In the genomic region with DNA sequence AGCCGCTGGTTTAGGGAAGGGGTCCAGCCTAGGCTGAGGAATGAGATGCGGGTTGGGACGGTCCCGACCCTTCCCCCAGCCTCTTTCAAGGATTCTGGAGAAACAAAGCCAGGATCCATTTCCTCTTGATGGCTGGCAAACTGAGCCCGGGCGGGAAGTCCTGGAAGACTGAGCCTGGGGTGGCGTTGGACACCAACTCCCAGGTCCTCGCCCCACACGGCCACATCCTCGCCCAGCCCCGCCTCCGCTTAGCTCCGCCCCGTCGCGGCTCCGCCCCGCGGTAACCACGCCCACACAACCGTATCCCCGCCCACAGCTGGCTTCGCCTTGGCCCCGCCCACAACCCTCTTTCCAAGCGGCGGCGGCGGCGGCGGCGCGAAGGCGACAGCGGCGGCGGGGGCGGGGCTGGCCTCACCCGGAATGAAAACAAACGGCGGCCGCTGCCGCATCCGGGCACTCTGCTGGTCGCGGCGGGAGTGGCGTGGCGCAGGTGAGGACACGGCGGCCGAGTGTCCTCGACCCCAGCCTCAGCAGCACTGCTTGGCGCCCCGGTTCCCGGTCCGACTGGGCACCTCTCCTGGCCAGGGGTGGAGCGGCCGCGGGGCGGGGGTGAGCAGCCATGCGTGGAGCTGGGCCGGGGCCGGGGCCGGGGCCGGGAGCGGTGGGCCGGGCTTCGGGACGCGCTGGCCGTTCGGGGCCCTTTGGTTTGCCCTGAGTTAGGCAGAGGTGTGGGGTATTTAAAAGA, we compare ENCODE assay signal across 8 cellular contexts. TPM values are rescaled to one million over a fixed set of nuclear protein-coding genes. Genes with fewer than 3 reads are reported as not detected.
DNase-seq lines count a peak whose midpoint lies in the region; ATAC-seq and TF ChIP-seq lines count a peak whose summit lies in the region.

A gene with protein sequence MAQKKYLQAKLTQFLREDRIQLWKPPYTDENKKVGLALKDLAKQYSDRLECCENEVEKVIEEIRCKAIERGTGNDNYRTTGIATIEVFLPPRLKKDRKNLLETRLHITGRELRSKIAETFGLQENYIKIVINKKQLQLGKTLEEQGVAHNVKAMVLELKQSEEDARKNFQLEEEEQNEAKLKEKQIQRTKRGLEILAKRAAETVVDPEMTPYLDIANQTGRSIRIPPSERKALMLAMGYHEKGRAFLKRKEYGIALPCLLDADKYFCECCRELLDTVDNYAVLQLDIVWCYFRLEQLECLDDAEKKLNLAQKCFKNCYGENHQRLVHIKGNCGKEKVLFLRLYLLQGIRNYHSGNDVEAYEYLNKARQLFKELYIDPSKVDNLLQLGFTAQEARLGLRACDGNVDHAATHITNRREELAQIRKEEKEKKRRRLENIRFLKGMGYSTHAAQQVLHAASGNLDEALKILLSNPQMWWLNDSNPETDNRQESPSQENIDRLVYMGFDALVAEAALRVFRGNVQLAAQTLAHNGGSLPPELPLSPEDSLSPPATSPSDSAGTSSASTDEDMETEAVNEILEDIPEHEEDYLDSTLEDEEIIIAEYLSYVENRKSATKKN (plus strand): TSS at position 456 of the 745 bp plus-strand sequence. CDS start 3,538 bp downstream, outside the sequence.

- WGBS in upper lobe of left lung, 2 donors, result 4 to 11% methylated on average over 22 to 49 of the region's 72 CpGs

- peak in 3 of 4 donors; percentile 81 to 91 (median 82) for TF ChIP-seq POLR2A in upper lobe of left lung (IDR thresholded peaks at IDR 0.05)

- H3K4me1 ChIP-seq in upper lobe of left lung, result peaks cover 17 to 19% (median 18%) of the 10 kb centered on the region in 4 donors

- no peak for TF ChIP-seq EP300 in upper lobe of left lung (IDR thresholded peaks at IDR 0.05)

- peak within 1 kb of the TSS; percentile 45 to 96 (median 86) for H3K4me3 ChIP-seq in upper lobe of left lung

- peaks cover 4 to 21% (median 11%) of the 10 kb centered on the region in 4 donors for H3K36me3 ChIP-seq in upper lobe of left lung

- no peaks in the 10 kb centered on the region for H3K9me3 Mint-ChIP-seq in progenitor cell of endocrine pancreas (ENCODE audit: low read depth)

- ATAC-seq in HG02623 (IDR thresholded peaks at IDR 0.05; ENCODE audit: unreplicated experiment) (peak; percentile 50), left cardiac atrium (peak; percentile 99 to 100), upper lobe of left lung (ENCODE audit: low FRiP score in 2 of 2) (peak; percentile 100)

- POLR2A ChIA-PET in GM10248 (lab: Yijun Ruan, JAX), result interaction anchor here (0.6 kb wide), 1 partner anchor 102 kb away, joined by 3 read pairs; no protein-coding TSS in a partner anchor

- H3K4me1 Mint-ChIP-seq in progenitor cell of endocrine pancreas (ENCODE audit: low read depth), result peaks cover 6% of the 10 kb centered on the region

- CTCF ChIA-PET in GM10248 (lab: Yijun Ruan, JAX), result interaction anchor here (0.6 to 6.1 kb wide), 4 partner anchors 10 to 98 kb away, joined by 3 to 38 read pairs (median 18); no protein-coding TSS in a partner anchor

- H3K36me3 Mint-ChIP-seq in progenitor cell of endocrine pancreas (ENCODE audit: insufficient read depth), result peaks cover 3% of the 10 kb centered on the region

- peak within 1 kb of the TSS; percentile 64 for H3K27ac Mint-ChIP-seq in progenitor cell of endocrine pancreas

- H3K27ac ChIP-seq in upper lobe of left lung, result peak within 1 kb of the TSS; percentile 70 to 92 (median 87)

- TF ChIP-seq CTCF in GM10248 (IDR thresholded peaks at IDR 0.05; ENCODE audit: control extremely low read depth, extremely low read depth, low read depth, missing control alignments) (no peak), progenitor cell of endocrine pancreas (IDR thresholded peaks at IDR 0.05; ENCODE audit: unreplicated experiment) (peak; percentile 6), upper lobe of left lung (IDR thresholded peaks at IDR 0.05) (peak in 4 of 6 experiments; percentile 27 to 36 (median 33))

- H3K4me3 Mint-ChIP-seq in progenitor cell of endocrine pancreas (ENCODE audit: low read depth), result peak within 1 kb of the TSS; percentile 80

- H3K27me3 ChIP-seq in upper lobe of left lung, result no peaks in the 10 kb centered on the region

- H3K27me3 Mint-ChIP-seq in progenitor cell of endocrine pancreas, result peaks cover 5% of the 10 kb centered on the region

- H3K9me3 ChIP-seq in upper lobe of left lung, result no peaks in the 10 kb centered on the region

- intact Hi-C loops in left cardiac atrium (cut with DNase I), result no loop called here

- DNase-seq in GM10248 (ENCODE audit: extremely low spot score) (peak; percentile 90), NCI-H1417 (lab: John Stamatoyannopoulos, UW) (peak; percentile 95 to 96 (median 95)), T-helper 2 cell (peak; percentile 82 to 90 (median 87)), amygdala (lab: John Stamatoyannopoulos, UW) (peak; percentile 25 to 94 (median 85)), left cardiac atrium (peak; percentile 93), progenitor cell of endocrine pancreas (ENCODE audit: low spot score, unreplicated experiment) (peak; percentile 96), upper lobe of left lung (peak; percentile 95 to 99)

RNA-seq across cellular contexts. Expression of the gene that starts here (rescaled TPM):
- 10 to 100 TPM; 30.6 to 37.3 TPM for total RNA-seq in left cardiac atrium
- 49.0 and 53.5 TPM in 2 replicates for total RNA-seq in progenitor cell of endocrine pancreas
- total RNA-seq in upper lobe of left lung, result 10 to 100 TPM; 37.0 to 80.0 (median 50.0) TPM

Comparison
In these comparisons a context has a peak if more than half of its experiments do, and no peak if none do; other contexts are left out.
1. Peak in every context shown above with its lines: DNase-seq, ATAC-seq, H3K4me3 ChIP-seq and H3K27ac ChIP-seq.
2. ATAC-seq: peak in every context shown above with its lines; median percentile 100 in upper lobe of left lung; 100 in left cardiac atrium; 50 in HG02623.